29 cellular contexts compared by ENCODE assay signal in genomic region chr7:40879941-40880558, GRCh38.
DNase-seq lines count a peak whose midpoint lies in the region; ATAC-seq and TF ChIP-seq lines count a peak whose summit lies in the region.
"Had no signal": no experiment of that assay in that cellular context is flagged by ENCODE, and none has a peak within 500 bp of the region (broad histone marks: within the 10 kb centered on the region; RNA-seq: fewer than 3 reads in every experiment).

No MANE protein-coding gene starts in this region.

- no peak overlapping the region for H3K4me2 ChIP-seq in IMR-90 (ENCODE audit: low read depth, low read length)
- H3K4me2 ChIP-seq: BLaER1 had no signal

- intact Hi-C loops in IMR-90 (cut with micrococcal nuclease) (no loop called here), transverse colon (cut with DNase I; ENCODE audit: low total_unique reads) (no loop called here)

- POLR2A ChIA-PET in IMR-90 (lab: Charles Lee; ENCODE audit: unreplicated experiment), result no interaction called here

- H2BK5ac ChIP-seq in IMR-90 (ENCODE audit: low read depth, low read length, poor library complexity, severe bottlenecking), result no peak overlapping the region

- H3K36me3 ChIP-seq in IMR-90 (ENCODE audit: control insufficient read depth, insufficient read depth, low read length) (no peaks in the 10 kb centered on the region), transverse colon (no peaks in the 10 kb centered on the region)
- H3K36me3 ChIP-seq: BLaER1, esophagus squamous epithelium, left ventricle myocardium inferior, SJCRH30, tibial nerve had no signal

- dilution Hi-C loops in IMR-90 (cut with HindIII; ENCODE audit: low sequenced_read_pairs, unreplicated experiment), result no loop called here

- BruUV-seq in IMR-90 (replicated peaks; lab: Mats Ljungman, UMichigan), result no TSS peak

- no peak overlapping the region for H4K91ac ChIP-seq in IMR-90 (ENCODE audit: insufficient read depth, low read depth, low read length)

- no peak overlapping the region for H3K18ac ChIP-seq in IMR-90 (ENCODE audit: low read depth, low read length)

- H3K9me3 ChIP-seq in IMR-90 (ENCODE audit: control insufficient read depth, insufficient read depth, low read length) (no peaks in the 10 kb centered on the region), transverse colon (no peaks in the 10 kb centered on the region)
- H3K9me3 ChIP-seq: esophagus squamous epithelium, left ventricle myocardium inferior, SJCRH30, tibial nerve had no signal

- no CpG with 5 or more reads among the region's 1 CpG for WGBS in IMR-90 (ENCODE audit: extremely low coverage in 2 of 2, insufficient read length in 1 of 2), 2 experiments
- 24 to 33% methylated on average over 1 of the region's 1 CpG for WGBS in transverse colon (ENCODE audit: low coverage in 1 of 2), 2 donors

- H3K79me1 ChIP-seq in IMR-90 (ENCODE audit: low read depth in 1 of 2, low read length in 2 of 2), result no peaks in the 10 kb centered on the region

- no peak overlapping the region for H2AK9ac ChIP-seq in IMR-90 (replicated peaks; ENCODE audit: low read depth, low read length, poor library complexity)

- no peak overlapping the region for H3K27ac ChIP-seq in IMR-90 (ENCODE audit: insufficient read depth, low read length)
- no peak overlapping the region for H3K27ac ChIP-seq in transverse colon
- H3K27ac ChIP-seq: BLaER1, esophagus squamous epithelium, left ventricle myocardium inferior, SJCRH30, tibial nerve had no signal

- peaks cover 3% of the 10 kb centered on the region for H3K4me1 ChIP-seq in IMR-90 (ENCODE audit: control insufficient read depth, insufficient read depth, low read length)
- peaks cover 4 to 29% (median 8%) of the 10 kb centered on the region in 4 donors for H3K4me1 ChIP-seq in transverse colon
- H3K4me1 ChIP-seq: esophagus squamous epithelium, left ventricle myocardium inferior, SJCRH30 had no signal

- H2BK15ac ChIP-seq in IMR-90 (ENCODE audit: low read depth, low read length), result no peak overlapping the region; the same call in 2 of the 3 replicates

- H3K56ac ChIP-seq in IMR-90 (ENCODE audit: extremely low read depth, insufficient read depth, low read length), result no peak overlapping the region

- TF ChIP-seq RAD21 in IMR-90 (IDR thresholded peaks at IDR 0.05; ENCODE audit: low read length), result no peak

- TF ChIP-seq CTCF in IMR-90 (conservative IDR thresholded peaks at IDR 0.05; ENCODE audit: low read depth, low read length), result no peak
- TF ChIP-seq CTCF in cardiac fibroblast (IDR thresholded peaks at IDR 0.05; ENCODE audit: low read depth, low read length), result no peak
- no peak for TF ChIP-seq CTCF in foreskin fibroblast (IDR thresholded peaks at IDR 0.05; ENCODE audit: low read depth, low read length)
- TF ChIP-seq CTCF in transverse colon (IDR thresholded peaks at IDR 0.05), result no peak

- TF ChIP-seq EP300 in transverse colon (IDR thresholded peaks at IDR 0.05; ENCODE audit: low read depth), result no peak

- in situ Hi-C loops in IMR-90 (cut with MboI; ENCODE audit: low sequenced_read_pairs) (no loop called here), transverse colon (cut with MboI; ENCODE audit: low pct_ligation_motif_present in 1 of 4, low pct_unique_long_range_greater_than_20kb in 1 of 4, low sequenced_read_pairs in 3 of 4) (no loop called here)

- DNase-seq in IMR-90 (no peak), cardiac fibroblast (ENCODE audit: low read depth in 2 of 2) (peak; percentile 9 to 24), foreskin fibroblast (peak; percentile 51 to 53), renal cortical epithelial cell (ENCODE audit: low read depth) (peak; percentile 55), transverse colon (no peak), cerebellar cortex (ENCODE audit: low spot score) (no peak)
- no peak for DNase-seq in activated effector memory CD4-positive, alpha-beta T cell treated with anti-CD3 and anti-CD28 coated beads, Interleukin-2, amount 50 U/mL, for 16 hours
- no peak for DNase-seq in effector CD4-positive, alpha-beta T cell
- DNase-seq: activated CD4-positive, alpha-beta T cell treated with anti-CD3 and anti-CD28 coated beads, Interleukin-2, amount 10 ng/mL, durations not matched to agents 24 days and 14 days; anterior cingulate cortex; central memory CD4-positive, alpha-beta T cell; dermis blood vessel endothelial cell; DMS153; esophagus squamous epithelium; glutamatergic neuron; left ventricle myocardium inferior; mesendoderm; NCI-H1694 treated with DMSO at 0.1 percent for 48 hours; NCI-H82; RPMI8226; SJCRH30; stimulated activated CD4-positive, alpha-beta T cell treated with anti-CD3 and anti-CD28 coated beads, Interleukin-4, amount 100 ng/mL, for 4 hours; SW 1271; T1000 had no signal

- H2BK20ac ChIP-seq in IMR-90 (ENCODE audit: low read depth, low read length), result no peak overlapping the region

- no peak overlapping the region for H4K5ac ChIP-seq in IMR-90 (ENCODE audit: low read depth, low read length)

- H3K4ac ChIP-seq in IMR-90 (ENCODE audit: low read depth, low read length), result no peak overlapping the region

- H4K20me1 ChIP-seq in IMR-90 (ENCODE audit: insufficient read depth, low read length), result no peaks in the 10 kb centered on the region
- H4K20me1 ChIP-seq: BLaER1 had no signal

- no peak overlapping the region for H3K23ac ChIP-seq in IMR-90 (ENCODE audit: low read depth, low read length)

- ATAC-seq in IMR-90 (ENCODE audit: low read depth), result no peak
- ATAC-seq: HCT116, sciatic nerve, WTC11 had no signal

- no peak overlapping the region for H2BK120ac ChIP-seq in IMR-90 (ENCODE audit: low read depth, low read length)

- H3K4me3 ChIP-seq in IMR-90 (ENCODE audit: insufficient read depth, low read depth, low read length) (no peak overlapping the region), cardiac fibroblast (replicated peaks in 1 of 2; ENCODE audit: low read depth in 2 of 2, low read length in 2 of 2) (no peak overlapping the region), foreskin fibroblast (ENCODE audit: low read depth in 1 of 2, low read length in 2 of 2) (no peak overlapping the region), transverse colon (no peak overlapping the region)
- H3K4me3 ChIP-seq: BLaER1, esophagus squamous epithelium, left ventricle myocardium inferior, SJCRH30, tibial nerve had no signal

- H3K27me3 ChIP-seq in IMR-90 (ENCODE audit: control insufficient read depth, insufficient read depth, low read length) (no peaks in the 10 kb centered on the region), transverse colon (no peaks in the 10 kb centered on the region)
- H3K27me3 ChIP-seq: BLaER1, esophagus squamous epithelium, SJCRH30, tibial nerve had no signal

- TF ChIP-seq POLR2A in IMR-90 (IDR thresholded peaks at IDR 0.05; ENCODE audit: low read depth, low read length), result no peak
- TF ChIP-seq POLR2A in transverse colon (IDR thresholded peaks at IDR 0.05), result no peak

- H4K8ac ChIP-seq in IMR-90 (ENCODE audit: low read depth in 2 of 2, low read length in 2 of 2), result no peak overlapping the region

- peak overlapping the region; percentile 40 for H2AFZ ChIP-seq in IMR-90 (replicated peaks; ENCODE audit: low read length, poor library complexity)

- H2AK5ac ChIP-seq in IMR-90 (ENCODE audit: low read depth, low read length), result peak overlapping the region; percentile 65; the same call in 1 of the 2 replicates

- H3K9me1 ChIP-seq in IMR-90 (ENCODE audit: insufficient read depth, low read length), result no peaks in the 10 kb centered on the region

- no peak overlapping the region for H3K9ac ChIP-seq in IMR-90 (ENCODE audit: low read depth, low read length)
- H3K9ac ChIP-seq: BLaER1 had no signal

- peak overlapping the region; percentile 57; the same call in 1 of the 2 replicates for H3K14ac ChIP-seq in IMR-90 (replicated peaks; ENCODE audit: low read depth, low read length)

- CTCF ChIA-PET in IMR-90 (lab: Yijun Ruan, JAX), result interaction anchor here (0.8 kb wide), 1 partner anchor 14 kb away, joined by 3 read pairs; no protein-coding TSS in a partner anchor

TF ChIP-seq in IMR-90, 13 proteins besides CTCF, POLR2A, EP300 and RAD21:
- TF ChIP-seq CHD1 (IDR thresholded peaks at IDR 0.05; ENCODE audit: low read depth, low read length), result no peak
TF ChIP-seq in IMR-90: peak in this region for 0.

Comparison
In these comparisons a context has a peak if more than half of its experiments do, and no peak if none do; other contexts are left out.
1. DNase-seq: peak in cardiac fibroblast (2 of 2), foreskin fibroblast (2 of 2) and renal cortical epithelial cell (single experiment); none in IMR-90 (single experiment), activated effector memory CD4-positive, alpha-beta T cell treated with anti-CD3 and anti-CD28 coated beads, Interleukin-2, amount 50 U/mL, for 16 hours (single experiment), transverse colon (single experiment), effector CD4-positive, alpha-beta T cell (single experiment) and cerebellar cortex (single experiment).